3 cellular contexts compared by ENCODE assay signal in the genomic region with DNA sequence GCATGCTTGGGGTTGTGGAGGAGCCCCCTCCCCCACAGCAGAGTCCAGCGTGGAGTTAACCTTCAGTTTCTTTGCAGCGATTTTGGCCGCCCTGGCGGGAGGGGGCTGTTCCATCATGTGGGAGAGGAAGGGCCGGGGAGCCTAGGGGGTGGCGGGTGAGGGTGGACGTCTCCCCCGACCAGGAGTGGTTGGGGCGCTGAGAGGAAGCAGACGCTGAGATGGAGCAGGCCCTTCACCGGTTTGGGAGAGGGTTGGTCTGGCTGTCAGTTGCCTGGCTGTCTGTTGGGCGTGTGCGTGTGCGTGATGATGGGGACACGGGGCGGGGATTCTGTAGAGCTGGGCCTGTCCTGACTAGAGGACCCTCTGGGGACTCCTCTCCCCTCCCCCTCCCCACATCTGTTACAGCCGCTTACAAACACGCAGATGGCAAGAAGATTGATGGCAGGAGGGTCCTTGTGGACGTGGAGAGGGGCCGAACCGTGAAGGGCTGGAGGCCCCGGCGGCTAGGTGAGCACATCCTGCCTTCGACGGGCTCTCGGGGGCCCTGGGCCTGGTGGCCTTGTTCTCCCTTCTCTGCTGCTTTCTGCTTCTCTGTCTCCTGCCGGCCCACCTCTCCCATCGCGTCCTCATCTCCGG.
TF ChIP-seq lines count a peak whose summit lies in the region.

No MANE protein-coding gene starts in this region.

TF ChIP-seq in SK-N-SH, 30 proteins besides CTCF, POLR2A, EP300 and RAD21:
- TF ChIP-seq GATA2 (CRISPR knock-in tag; IDR thresholded peaks at IDR 0.05) (no peak), POLR2AphosphoS5 (IDR thresholded peaks at IDR 0.05; ENCODE audit: low read depth, low read length) (peak; percentile 36; the same call in 1 of the 2 replicates)

TF ChIP-seq in SK-N-SH treated with all-trans-retinoic acid at 6 μM for 48 hours, 23 proteins besides CTCF, POLR2A, EP300 and RAD21:
- TF ChIP-seq ISL1 (CRISPR knock-in tag; IDR thresholded peaks at IDR 0.05) (no peak), BACH2 (CRISPR knock-in tag; IDR thresholded peaks at IDR 0.05; ENCODE audit: borderline replicate concordance) (no peak), ZNF565 (CRISPR knock-in tag; conservative IDR thresholded peaks at IDR 0.05; ENCODE audit: low read depth) (no peak), ZNF70 (CRISPR knock-in tag; IDR thresholded peaks at IDR 0.05) (no peak), PATZ1 (CRISPR knock-in tag; IDR thresholded peaks at IDR 0.05; ENCODE audit: borderline replicate concordance) (no peak), ZFP30 (CRISPR knock-in tag; IDR thresholded peaks at IDR 0.05) (no peak), OSR1 (CRISPR knock-in tag; IDR thresholded peaks at IDR 0.05) (no peak), RARB (CRISPR knock-in tag; IDR thresholded peaks at IDR 0.05) (no peak), GLIS3 (CRISPR knock-in tag; IDR thresholded peaks at IDR 0.05) (no peak), PPARA (CRISPR knock-in tag; IDR thresholded peaks at IDR 0.05; ENCODE audit: borderline replicate concordance) (no peak), ZC3H10 (CRISPR knock-in tag; IDR thresholded peaks at IDR 0.05) (no peak)

TF ChIP-seq in K562, 482 proteins besides CTCF, POLR2A, EP300 and RAD21:
- peak; percentile 69 for TF ChIP-seq POLR2G (IDR thresholded peaks at IDR 0.05; ENCODE audit: low read depth, low read length)
- TF ChIP-seq ZBTB33 (CRISPR knock-in tag; IDR thresholded peaks at IDR 0.05): peak; percentile 59; the same call in 1 of the 2 replicates
- no peak for TF ChIP-seq ZKSCAN3 (CRISPR knock-in tag; IDR thresholded peaks at IDR 0.05)
- no peak for TF ChIP-seq PHF20 (IDR thresholded peaks at IDR 0.05; ENCODE audit: partially characterized antibody)
- no peak for TF ChIP-seq NCOA2 (IDR thresholded peaks at IDR 0.05; ENCODE audit: partially characterized antibody in 2 of 2)
- no peak for TF ChIP-seq ZKSCAN1 (IDR thresholded peaks at IDR 0.05; ENCODE audit: low read depth, low read length)
- TF ChIP-seq RBM22 (IDR thresholded peaks at IDR 0.05; ENCODE audit: low read depth, low read length, poor library complexity, severe bottlenecking): peak; percentile 84
